ENCODE assay signal across 8 cellular contexts in the genomic region with DNA sequence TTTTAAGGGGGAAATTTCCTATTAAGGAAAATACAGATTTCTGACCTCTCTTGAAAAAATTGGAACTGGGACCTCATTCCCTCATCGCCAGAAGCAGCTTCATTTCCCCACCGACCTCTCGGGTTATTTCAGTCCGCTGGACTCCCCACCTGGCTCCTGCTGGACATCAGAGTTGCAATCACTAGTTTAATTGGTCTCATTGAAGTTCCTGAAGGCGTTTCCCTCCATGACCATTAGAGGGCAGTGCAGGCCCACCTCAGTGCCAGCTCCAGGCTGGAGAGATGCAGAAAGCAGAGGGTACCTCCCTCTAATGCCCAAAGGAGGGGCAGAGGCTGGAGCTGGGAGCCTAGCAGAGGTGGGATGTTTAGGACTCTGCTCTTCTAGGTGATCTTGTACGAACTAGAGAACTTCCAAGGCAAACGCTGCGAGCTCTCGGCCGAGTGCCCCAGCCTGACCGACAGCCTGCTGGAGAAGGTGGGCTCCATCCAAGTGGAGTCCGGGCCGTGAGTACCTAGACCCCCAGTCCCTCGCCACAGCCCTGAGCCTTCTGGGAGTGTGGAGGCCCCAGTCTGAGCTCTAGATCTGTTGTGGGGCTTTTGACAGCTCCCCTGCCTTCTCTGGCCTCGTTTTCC. TPM values are rescaled to one million over a fixed set of nuclear protein-coding genes. Genes with fewer than 3 reads are reported as not detected.
DNase-seq lines count a peak whose midpoint lies in the region; ATAC-seq, FAIRE-seq and TF ChIP-seq lines count a peak whose summit lies in the region.

No MANE protein-coding gene starts in this region.

- POLR2A ChIA-PET in IMR-90 (lab: Charles Lee; ENCODE audit: unreplicated experiment) = no interaction called here

- intact Hi-C loops in IMR-90 (cut with micrococcal nuclease) = loop anchor here (1.0 to 5.0 kb wide), 6 partner anchors 245 to 1158 kb away; no protein-coding TSS in a partner anchor
- intact Hi-C loops in pancreas (cut with DNase I) = no loop called here

- dilution Hi-C loops in IMR-90 (cut with HindIII; ENCODE audit: low sequenced_read_pairs, unreplicated experiment) = no loop called here

- no peak overlapping the region for H2AK9ac ChIP-seq in IMR-90 (replicated peaks; ENCODE audit: low read depth, low read length, poor library complexity)

- no peaks in the 10 kb centered on the region for H4K20me1 ChIP-seq in IMR-90 (ENCODE audit: insufficient read depth, low read length)

- H3K23ac ChIP-seq in IMR-90 (ENCODE audit: low read depth, low read length) = no peak overlapping the region

- no peak for FAIRE-seq in pancreas (lab: Jason Lieb, UNC)

- TF ChIP-seq RAD21 in IMR-90 (IDR thresholded peaks at IDR 0.05; ENCODE audit: low read length) = peak; percentile 72

- no peaks in the 10 kb centered on the region for H3K27me3 ChIP-seq in IMR-90 (ENCODE audit: control insufficient read depth, insufficient read depth, low read length)
- H3K27me3 ChIP-seq in pancreas = no peaks in the 10 kb centered on the region

- no peak overlapping the region for H4K91ac ChIP-seq in IMR-90 (ENCODE audit: insufficient read depth, low read depth, low read length)

- H3K9ac ChIP-seq in IMR-90 (ENCODE audit: low read depth, low read length) = no peak overlapping the region

- no peaks in the 10 kb centered on the region for H3K9me1 ChIP-seq in IMR-90 (ENCODE audit: insufficient read depth, low read length)

- H2BK15ac ChIP-seq in IMR-90 (ENCODE audit: low read depth, low read length) = no peak overlapping the region

- no peak overlapping the region for H3K4me2 ChIP-seq in IMR-90 (ENCODE audit: low read depth, low read length)

- H4K8ac ChIP-seq in IMR-90 (ENCODE audit: low read depth in 2 of 2, low read length in 2 of 2) = no peak overlapping the region

- ATAC-seq in IMR-90 (ENCODE audit: low read depth) = peak; percentile 97
- ATAC-seq in pancreas = peak; percentile 57 to 92 (median 83)
- ATAC-seq in HG03469 (IDR thresholded peaks at IDR 0.05; ENCODE audit: unreplicated experiment) = no peak
- ATAC-seq in GM19397 (IDR thresholded peaks at IDR 0.05; ENCODE audit: unreplicated experiment) = no peak

- H3K56ac ChIP-seq in IMR-90 (ENCODE audit: extremely low read depth, insufficient read depth, low read length) = no peak overlapping the region

- no TSS peak for BruUV-seq in IMR-90 (replicated peaks; lab: Mats Ljungman, UMichigan)

- no peaks in the 10 kb centered on the region for H3K4me1 ChIP-seq in IMR-90 (ENCODE audit: control insufficient read depth, insufficient read depth, low read length)
- H3K4me1 ChIP-seq in pancreas = no peaks in the 10 kb centered on the region

- DNase-seq in CMK (ENCODE audit: low read depth) (peak; percentile 37), IMR-90 (peak; percentile 43), RPMI8226 (peak; percentile 67), germinal center (ENCODE audit: low spot score) (peak; percentile 66), pancreas (peak in 5 of 6 donors; percentile 18 to 75 (median 50))
- peak; percentile 29 for DNase-seq in activated effector memory CD4-positive, alpha-beta T cell treated with Interleukin-2 at 50 U/mL for 16 hours

- no peak overlapping the region for H3K14ac ChIP-seq in IMR-90 (replicated peaks; ENCODE audit: low read depth, low read length)

- H3K9me3 ChIP-seq in IMR-90 (ENCODE audit: control insufficient read depth, insufficient read depth, low read length) (no peaks in the 10 kb centered on the region), pancreas (no peaks in the 10 kb centered on the region)

- in situ Hi-C loops in IMR-90 (cut with MboI; ENCODE audit: low sequenced_read_pairs) = no loop called here

- TF ChIP-seq CTCF in IMR-90 (conservative IDR thresholded peaks at IDR 0.05; ENCODE audit: low read depth, low read length) (peak; percentile 83), pancreas (IDR thresholded peaks at IDR 0.05) (peak; percentile 75 to 83 (median 78))

- H4K5ac ChIP-seq in IMR-90 (ENCODE audit: low read depth, low read length) = no peak overlapping the region

- no peak overlapping the region for H2BK5ac ChIP-seq in IMR-90 (ENCODE audit: low read depth, low read length, poor library complexity, severe bottlenecking)

- H3K4me3 ChIP-seq in IMR-90 (ENCODE audit: insufficient read depth, low read depth, low read length) (no peak overlapping the region), pancreas (no peak overlapping the region)

- no peaks in the 10 kb centered on the region for H3K79me1 ChIP-seq in IMR-90 (ENCODE audit: low read depth in 1 of 2, low read length in 2 of 2)

- no peak overlapping the region for H2AK5ac ChIP-seq in IMR-90 (ENCODE audit: low read depth, low read length)

- CTCF ChIA-PET in IMR-90 (lab: Yijun Ruan, JAX) = interaction anchor here (0.5 kb wide), 1 partner anchor 379 kb away, joined by 5 read pairs; no protein-coding TSS in a partner anchor

- TF ChIP-seq POLR2A in IMR-90 (IDR thresholded peaks at IDR 0.05; ENCODE audit: low read depth, low read length) = no peak

- H2AFZ ChIP-seq in IMR-90 (replicated peaks; ENCODE audit: low read length, poor library complexity) = no peak overlapping the region

- H3K4ac ChIP-seq in IMR-90 (ENCODE audit: low read depth, low read length) = no peak overlapping the region

- H3K36me3 ChIP-seq in IMR-90 (ENCODE audit: control insufficient read depth, insufficient read depth, low read length) (no peaks in the 10 kb centered on the region), pancreas (peaks cover 0 to 13% (median 0%) of the 10 kb centered on the region in 3 donors)

- H2BK20ac ChIP-seq in IMR-90 (ENCODE audit: low read depth, low read length) = no peak overlapping the region

- H3K18ac ChIP-seq in IMR-90 (ENCODE audit: low read depth, low read length) = no peak overlapping the region

- WGBS in IMR-90 (ENCODE audit: extremely low coverage in 2 of 2, insufficient read length in 1 of 2), 2 experiments = 37% methylated on average over 7 of the region's 15 CpGs; no CpG with 5 or more reads in 1 of the 2 experiments
- WGBS in pancreas, 2 donors = 57 to 61% methylated on average over 15 of the region's 15 CpGs

- H2BK120ac ChIP-seq in IMR-90 (ENCODE audit: low read depth, low read length) = no peak overlapping the region

- no peak overlapping the region for H3K27ac ChIP-seq in IMR-90 (ENCODE audit: insufficient read depth, low read length)
- H3K27ac ChIP-seq in pancreas = no peak overlapping the region

TF ChIP-seq in IMR-90, 13 proteins besides CTCF, POLR2A, EP300 and RAD21:
- TF ChIP-seq SMC3 (IDR thresholded peaks at IDR 0.05; ENCODE audit: low read depth, low read length) (peak; percentile 32; the same call in 1 of the 2 replicates), MXI1 (IDR thresholded peaks at IDR 0.05; ENCODE audit: borderline replicate concordance, low read depth, low read length) (no peak), CHD1 (IDR thresholded peaks at IDR 0.05; ENCODE audit: low read depth, low read length) (no peak), MAZ (IDR thresholded peaks at IDR 0.05; ENCODE audit: borderline replicate concordance, low read depth, low read length) (no peak), NFE2L2 (IDR thresholded peaks at IDR 0.05; ENCODE audit: low read depth, low read length) (no peak)

RNA-seq across cellular contexts. Expression of a gene that starts 2.7 kb away (rescaled TPM):
- total RNA-seq in IMR-90 (2012; rRNA removed) (not detected in 2 replicates), pancreas (under 1 TPM in 4 of 6 donors, not detected in 2; 0.26 to 0.38 (median 0.31) TPM)
- polyA plus RNA-seq in IMR-90 (2012; rRNA removed) (not detected in 2 replicates), pancreas (1 to 10 TPM in 1 of 2 donors, under 1 TPM in 1; 0.72 to 1.6 TPM)
- polyA plus RNA-seq in IMR-90 (2012; cell fraction: cytosol; rRNA removed) = not detected in 2 replicates
- not detected in 2 replicates for polyA plus RNA-seq in IMR-90 (2012; cell fraction: nucleus; rRNA removed; ENCODE audit: low replicate concordance)

RNA-seq across cellular contexts. Expression of a gene that starts 17.0 kb away (rescaled TPM):
- total RNA-seq in IMR-90 (2012; rRNA removed) (not detected in 2 replicates), pancreas (under 1 TPM in 1 of 6 donors, not detected in 5; 0.28 TPM)
- polyA plus RNA-seq in IMR-90 (2012; rRNA removed) (not detected in 2 replicates), pancreas (1 to 10 TPM in 1 of 2 donors, under 1 TPM in 1; 0.49 to 1.5 TPM)
- polyA plus RNA-seq in IMR-90 (2012; cell fraction: cytosol; rRNA removed) = not detected in 2 replicates
- polyA plus RNA-seq in IMR-90 (2012; cell fraction: nucleus; rRNA removed; ENCODE audit: low replicate concordance) = not detected in 2 replicates

Comparison
In these comparisons a context has a peak if more than half of its experiments do, and no peak if none do; other contexts are left out.
1. ATAC-seq: peak in IMR-90 (single experiment) and pancreas (4 of 4); none in HG03469 (single experiment) and GM19397 (single experiment).
2. Peak in every context shown above with its lines, with median percentiles within 50 percentile points of each other: DNase-seq.